In the genomic region with DNA sequence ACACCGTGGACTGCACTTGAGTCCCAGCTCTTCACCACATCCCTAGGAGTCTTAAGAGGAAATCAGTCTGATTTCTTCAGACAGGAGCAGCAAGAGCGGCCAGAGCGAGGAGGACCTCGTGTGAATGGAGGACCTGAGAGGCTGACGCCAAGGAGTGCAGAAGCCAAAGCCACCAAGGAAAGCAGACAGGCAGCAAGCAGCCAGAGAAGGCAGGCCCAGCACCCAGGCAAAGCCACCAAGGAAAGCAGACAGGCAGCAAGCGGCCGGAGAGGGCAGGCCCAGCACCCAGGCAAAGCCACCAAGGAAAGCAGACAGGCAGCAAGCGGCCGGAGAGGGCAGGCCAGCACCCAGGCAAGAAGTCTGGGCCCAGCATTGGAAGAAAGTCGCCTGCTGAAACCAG, we compare ENCODE assay signal across 17 cellular contexts.
"Had no signal": no experiment of that assay in that cellular context is flagged by ENCODE, and none has a peak within 500 bp of the region (broad histone marks: within the 10 kb centered on the region; RNA-seq: fewer than 3 reads in every experiment).

No MANE protein-coding gene starts in this region.

- H3K36me3 ChIP-seq: ovary had no signal

- H3K27ac Mint-ChIP-seq: activated naive CD8-positive, alpha-beta T cell; activated T-cell treated with anti-CD3 and anti-CD28 coated beads, Interleukin-2, amount 50 U/mL, for 24 hours; nephron had no signal

- H3K9me3 Mint-ChIP-seq: activated T-cell treated with anti-CD3 and anti-CD28 coated beads, Interleukin-2, amount 50 U/mL, for 24 hours; brain; nephron had no signal

- H3K27ac ChIP-seq: coronary artery, foreskin keratinocyte, left ventricle myocardium inferior, ovary, transverse colon had no signal

- H3K4me3 ChIP-seq: coronary artery, left ventricle myocardium inferior, ovary, transverse colon had no signal

- H3K9me3 ChIP-seq: left ventricle myocardium inferior, ovary, transverse colon had no signal

- H3K27me3 ChIP-seq: foreskin keratinocyte, ovary, transverse colon had no signal

- H3K4me3 Mint-ChIP-seq: activated naive CD8-positive, alpha-beta T cell; activated T-cell treated with anti-CD3 and anti-CD28 coated beads, Interleukin-2, amount 50 U/mL, for 24 hours; nephron had no signal

- ATAC-seq: foreskin keratinocyte; stimulated activated naive CD8-positive, alpha-beta T cell treated with anti-CD3 and anti-CD28 coated beads, Interleukin-15, Interleukin-2, amounts not matched to agents 100 U/mL and 50 U/mL, for 24 hours had no signal

- DNase-seq: activated CD4-positive, alpha-beta T cell treated with anti-CD3 and anti-CD28 coated beads, Interleukin-2, amount 50 U/mL, for 1 hour; activated effector memory CD4-positive, alpha-beta T cell treated with anti-CD3 and anti-CD28 coated beads, Interleukin-2, amount 50 U/mL, for 16 hours; activated T-cell treated with anti-CD3 and anti-CD28 coated beads, Interleukin-2, amount 50 U/mL, for 24 hours; amygdala; central memory CD4-positive, alpha-beta T cell; effector CD8-positive, alpha-beta T cell; foreskin keratinocyte; left ventricle myocardium inferior; mesenchymal stem cell; stimulated activated CD4-positive, alpha-beta T cell treated with anti-CD3 and anti-CD28 coated beads, Interleukin-2, amount 100 ng/mL, for 48 hours; stimulated activated naive CD8-positive, alpha-beta T cell treated with anti-CD3 and anti-CD28 coated beads, Interleukin-15, Interleukin-2, amounts not matched to agents 100 U/mL and 50 U/mL, for 24 hours; transverse colon had no signal

- H3K4me1 ChIP-seq: foreskin keratinocyte, left ventricle myocardium inferior had no signal

- H3K27me3 Mint-ChIP-seq: activated naive CD8-positive, alpha-beta T cell; activated T-cell treated with anti-CD3 and anti-CD28 coated beads, Interleukin-2, amount 50 U/mL, for 24 hours had no signal
